8 cellular contexts compared by ENCODE assay signal in genomic region chr12:98644433-98644711, GRCh38. TPM values are rescaled to one million over a fixed set of nuclear protein-coding genes. Genes with fewer than 3 reads are reported as not detected.
DNase-seq lines count a peak whose midpoint lies in the region; ATAC-seq and TF ChIP-seq lines count a peak whose summit lies in the region.

No MANE protein-coding gene starts in this region.

- no peak for TF ChIP-seq CTCF in OCI-LY3 (IDR thresholded peaks at IDR 0.05; ENCODE audit: low read depth, low read length)

- peak overlapping the region; percentile 86 for H3K4me2 ChIP-seq in OCI-LY3 (ENCODE audit: low read length)

- H3K36me3 ChIP-seq in OCI-LY3 (replicated peaks; ENCODE audit: low read depth, low read length) (peaks cover 31% of the 10 kb centered on the region), ectodermal cell (ENCODE audit: control insufficient read depth, insufficient read depth, low read length) (peaks cover 8% of the 10 kb centered on the region)
- peaks cover 0 to 15% (median 0%) of the 10 kb centered on the region in 3 experiments for H3K36me3 ChIP-seq in naive thymus-derived CD4-positive, alpha-beta T cell (ENCODE audit: control insufficient read depth in 2 of 3, insufficient read depth in 3 of 3, low read length in 3 of 3)

- H3K4me1 ChIP-seq in OCI-LY3 (ENCODE audit: low read length) (peaks cover 14% of the 10 kb centered on the region), ectodermal cell (ENCODE audit: control insufficient read depth, insufficient read depth, low read length) (peaks cover 6% of the 10 kb centered on the region)
- peaks cover 0 to 8% of the 10 kb centered on the region in 2 donors for H3K4me1 ChIP-seq in naive thymus-derived CD4-positive, alpha-beta T cell (ENCODE audit: control insufficient read depth in 2 of 2, insufficient read depth in 2 of 2, low read length in 2 of 2)

- no peaks in the 10 kb centered on the region for H3K9me3 ChIP-seq in OCI-LY3 (ENCODE audit: insufficient read depth, low read length)
- H3K9me3 ChIP-seq in ectodermal cell (ENCODE audit: control insufficient read depth, low read length): no peaks in the 10 kb centered on the region
- no peaks in the 10 kb centered on the region for H3K9me3 ChIP-seq in naive thymus-derived CD4-positive, alpha-beta T cell (ENCODE audit: control insufficient read depth in 2 of 3, low read length in 3 of 3)

- H3K27ac ChIP-seq in OCI-LY3 (ENCODE audit: low read length): peak overlapping the region; percentile 77
- peak overlapping the region; percentile 95 for H3K27ac ChIP-seq in ectodermal cell (ENCODE audit: insufficient read depth, low read depth, low read length, poor library complexity, severe bottlenecking)
- peak overlapping the region; percentile 76 for H3K27ac ChIP-seq in naive thymus-derived CD4-positive, alpha-beta T cell (ENCODE audit: low read depth, low read length)

- H4K20me1 ChIP-seq in OCI-LY3 (ENCODE audit: insufficient read depth, low read length): peaks cover 7% of the 10 kb centered on the region

- no peaks in the 10 kb centered on the region for H3K27me3 ChIP-seq in OCI-LY3 (ENCODE audit: low read depth, low read length)
- H3K27me3 ChIP-seq in ectodermal cell (ENCODE audit: control insufficient read depth, insufficient read depth, low read length, poor library complexity, severe bottlenecking): peaks cover 3% of the 10 kb centered on the region
- H3K27me3 ChIP-seq in naive thymus-derived CD4-positive, alpha-beta T cell (ENCODE audit: control insufficient read depth in 2 of 2, insufficient read depth in 2 of 2, low read length in 2 of 2): no peaks in the 10 kb centered on the region

- peak overlapping the region; percentile 82 for H3K4me3 ChIP-seq in OCI-LY3 (ENCODE audit: low read length)
- H3K4me3 ChIP-seq in ectodermal cell (ENCODE audit: insufficient read depth, low read depth, low read length): peak overlapping the region; percentile 98
- H3K4me3 ChIP-seq in naive thymus-derived CD4-positive, alpha-beta T cell (ENCODE audit: low read length): peak overlapping the region; percentile 72

- H3K27ac Mint-ChIP-seq in naive thymus-derived CD4-positive, alpha-beta T cell: peak overlapping the region; percentile 79 to 95 (median 90)

- WGBS in ectodermal cell, 2 experiments: 0% methylated on average over 20 of the region's 20 CpGs

- no peaks in the 10 kb centered on the region for H3K27me3 Mint-ChIP-seq in naive thymus-derived CD4-positive, alpha-beta T cell

- H3K9ac ChIP-seq in OCI-LY3 (ENCODE audit: low read length): peak overlapping the region; percentile 83

- peaks cover 57% of the 10 kb centered on the region for H3K79me2 ChIP-seq in OCI-LY3 (ENCODE audit: low read length)

- H3K9me3 Mint-ChIP-seq in naive thymus-derived CD4-positive, alpha-beta T cell: no peaks in the 10 kb centered on the region

- H3K36me3 Mint-ChIP-seq in naive thymus-derived CD4-positive, alpha-beta T cell: peaks cover 0 to 7% (median 1%) of the 10 kb centered on the region in 5 donors

- CTCF ChIA-PET in naive thymus-derived CD4-positive, alpha-beta T cell (lab: Charles Lee): interaction anchor here (0.6 to 1.3 kb wide), 3 partner anchors 10 to 78 kb away, joined by 3 to 6 read pairs (median 3); no protein-coding TSS in a partner anchor

- DNase-seq in activated gamma-delta T cell treated with anti-CD3 and anti-CD28 coated beads, Interleukin-2, amount 50 U/mL, for 16 hours (ENCODE audit: low read depth): peak; percentile 10
- DNase-seq in activated gamma-delta T cell (lab: John Stamatoyannopoulos, UW) (no peak), superior temporal gyrus (ENCODE audit: extremely low spot score) (no peak)
- DNase-seq in naive thymus-derived CD4-positive, alpha-beta T cell: no peak
- DNase-seq in stimulated activated CD4-positive, alpha-beta T cell treated with anti-CD3 and anti-CD28 coated beads, Interleukin-4, amount 100 ng/mL, for 4 hours: no peak

- intact Hi-C loops in naive thymus-derived CD4-positive, alpha-beta T cell (cut with micrococcal nuclease): loop anchor here (1.0 to 2.0 kb wide), 3 partner anchors 10 to 1738 kb away; partner anchors contain the start of genes BLTP3B (in 1 of the 2) and NEDD1 (in 1 of the 2)

- POLR2A ChIA-PET in naive thymus-derived CD4-positive, alpha-beta T cell (lab: Charles Lee): interaction anchor here (1.1 to 2.3 kb wide), 3 partner anchors 51 to 131 kb away, joined by 3 to 24 read pairs (median 9); partner anchors contain the start of genes SLC25A3 and TMPO

- ATAC-seq in HG02678 (IDR thresholded peaks at IDR 0.05; ENCODE audit: unreplicated experiment): peak; percentile 19
- peak; percentile 2 for ATAC-seq in naive thymus-derived CD4-positive, alpha-beta T cell

- peaks cover 7 to 40% (median 28%) of the 10 kb centered on the region in 7 donors for H3K4me1 Mint-ChIP-seq in naive thymus-derived CD4-positive, alpha-beta T cell

- peak overlapping the region; percentile 94 to 100 (median 98) for H3K4me3 Mint-ChIP-seq in naive thymus-derived CD4-positive, alpha-beta T cell

- H2AFZ ChIP-seq in OCI-LY3 (ENCODE audit: low read depth, low read length): peak overlapping the region; percentile 6; the same call in 1 of the 2 replicates

RNA-seq across cellular contexts. Expression of gene IKBIP, which starts 0.2 kb away (rescaled TPM):
- 24.6 TPM for polyA plus RNA-seq in ectodermal cell (2013, experiment 1 of 4)
- polyA plus RNA-seq in ectodermal cell (2013, experiment 2 of 4): 22.3 TPM
- polyA plus RNA-seq in ectodermal cell (2013, experiment 3 of 4): 26.1 TPM
- polyA plus RNA-seq in ectodermal cell (2013, experiment 4 of 4): 24.4 TPM
- total RNA-seq in naive thymus-derived CD4-positive, alpha-beta T cell: 10 to 100 TPM in 1 of 5 experiments, 1 to 10 TPM in 4; 2.3 to 24.6 (median 6.1) TPM
- polyA plus RNA-seq in naive thymus-derived CD4-positive, alpha-beta T cell: 1 to 10 TPM; 4.6 to 5.3 TPM

RNA-seq across cellular contexts. Expression of gene APAF1, which starts 0.7 kb away (rescaled TPM):
- 27.7 TPM for polyA plus RNA-seq in ectodermal cell (2013, experiment 1 of 4)
- 28.7 TPM for polyA plus RNA-seq in ectodermal cell (2013, experiment 2 of 4)
- 17.2 TPM for polyA plus RNA-seq in ectodermal cell (2013, experiment 3 of 4)
- polyA plus RNA-seq in ectodermal cell (2013, experiment 4 of 4): 18.5 TPM
- 10 to 100 TPM; 22.8 to 36.4 (median 28.6) TPM for total RNA-seq in naive thymus-derived CD4-positive, alpha-beta T cell
- 1 to 10 TPM; 3.4 to 7.4 TPM for polyA plus RNA-seq in naive thymus-derived CD4-positive, alpha-beta T cell

RNA-seq across cellular contexts. Expression of gene SLC25A3, which starts 50.9 kb away (rescaled TPM):
- 751 TPM for polyA plus RNA-seq in ectodermal cell (2013, experiment 1 of 4)
- polyA plus RNA-seq in ectodermal cell (2013, experiment 2 of 4): 806 TPM
- 620 TPM for polyA plus RNA-seq in ectodermal cell (2013, experiment 3 of 4)
- 692 TPM for polyA plus RNA-seq in ectodermal cell (2013, experiment 4 of 4)
- total RNA-seq in naive thymus-derived CD4-positive, alpha-beta T cell: 100 to 1,000 TPM; 234 to 448 (median 353) TPM
- polyA plus RNA-seq in naive thymus-derived CD4-positive, alpha-beta T cell: 100 to 1,000 TPM; 267 to 314 TPM
